In genomic region chr11:130916910-130917309, GRCh38 we compare ENCODE assay signal across 8 cellular contexts. TPM values are rescaled to one million over a fixed set of nuclear protein-coding genes. Genes with fewer than 3 reads are reported as not detected.
A peak's percentile ranks its signal among the peaks of the same experiment; 100 is the strongest.
DNase-seq lines count a peak whose midpoint lies in the region; ATAC-seq and TF ChIP-seq lines count a peak whose summit lies in the region.

No MANE protein-coding gene starts in this region.

- DNase-seq in BJ (ENCODE audit: low read depth): no peak
- DNase-seq in Karpas-422: no peak
- no peak for DNase-seq in natural killer cell treated with Interleukin-12 subunit alpha and Interleukin-12 subunit beta and Interleukin-15 and Interleukin-18, amount 100 ng/mL, for 72 hours (ENCODE audit: low spot score)
- no peak for DNase-seq in left colon
- no peak for DNase-seq in NCI-H1417 (lab: John Stamatoyannopoulos, UW)
- DNase-seq in occipital lobe (lab: John Stamatoyannopoulos, UW): no peak

- no peaks in the 10 kb centered on the region for H3K9me2 ChIP-seq in Karpas-422 (replicated peaks; ENCODE audit: insufficient read depth, low read length)

- H3K4me3 Mint-ChIP-seq in natural killer cell treated with Interleukin-12 subunit alpha and Interleukin-12 subunit beta and Interleukin-15 and Interleukin-18, amount 100 ng/mL, for 72 hours: peak overlapping the region; percentile 84

- H2AFZ ChIP-seq in Karpas-422 (ENCODE audit: low read length): peak overlapping the region; percentile 62; the same call in 1 of the 2 replicates

- H3K4me1 ChIP-seq in Karpas-422 (ENCODE audit: low read length): peaks cover 14% of the 10 kb centered on the region

- H3K27ac ChIP-seq in Karpas-422 (ENCODE audit: low read length) (no peak overlapping the region), cingulate gyrus (ENCODE audit: low read depth, low read length) (peak overlapping the region; percentile 61)

- intact Hi-C loops in left colon (cut with DNase I, micrococcal nuclease): no loop called here

- peaks cover 13 to 20% of the 10 kb centered on the region in 2 donors for H3K4me1 Mint-ChIP-seq in natural killer cell treated with Interleukin-12 subunit alpha and Interleukin-12 subunit beta and Interleukin-15 and Interleukin-18, amount 100 ng/mL, for 72 hours (ENCODE audit: low read depth in 2 of 2)

- H3K9me3 Mint-ChIP-seq in natural killer cell treated with Interleukin-12 subunit alpha and Interleukin-12 subunit beta and Interleukin-15 and Interleukin-18, amount 100 ng/mL, for 72 hours: no peaks in the 10 kb centered on the region

- 0 out of 2 replicates have a peak, but pooled peaks cover 2% of the 10 kb centered on the region for H3K27me3 ChIP-seq in BJ (ENCODE audit: control insufficient read depth, insufficient read depth, low read length)
- no peaks in the 10 kb centered on the region for H3K27me3 ChIP-seq in Karpas-422 (ENCODE audit: low read length)

- H4K20me1 ChIP-seq in Karpas-422 (ENCODE audit: insufficient read depth, low read depth, low read length): no peaks in the 10 kb centered on the region

- POLR2A ChIA-PET in BJ (lab: Charles Lee): no interaction called here

- H3K4me2 ChIP-seq in Karpas-422 (ENCODE audit: low read depth, low read length, poor library complexity, severe bottlenecking): peak overlapping the region; percentile 78

- TF ChIP-seq CTCF in BJ (IDR thresholded peaks at IDR 0.05; ENCODE audit: insufficient read depth, low read depth, low read length): no peak

- peaks cover 34% of the 10 kb centered on the region for H3K79me2 ChIP-seq in Karpas-422 (ENCODE audit: low read length)

- H3K9me3 ChIP-seq in Karpas-422 (ENCODE audit: low read length): no peaks in the 10 kb centered on the region

- no peak for ATAC-seq in natural killer cell treated with Interleukin-12 subunit alpha and Interleukin-12 subunit beta and Interleukin-15 and Interleukin-18, amount 100 ng/mL, for 72 hours
- ATAC-seq in left colon (no peak), HG02642 (IDR thresholded peaks at IDR 0.05; ENCODE audit: poor library complexity, unreplicated experiment) (no peak)

- H3K9ac ChIP-seq in Karpas-422 (ENCODE audit: low read length): peak overlapping the region; percentile 61

- peak overlapping the region; percentile 43 for H3K4me3 ChIP-seq in BJ (ENCODE audit: low read depth, low read length)
- H3K4me3 ChIP-seq in Karpas-422 (ENCODE audit: low read length): peak overlapping the region; percentile 80

- peaks cover 15 to 27% of the 10 kb centered on the region in 2 donors for H3K27me3 Mint-ChIP-seq in natural killer cell treated with Interleukin-12 subunit alpha and Interleukin-12 subunit beta and Interleukin-15 and Interleukin-18, amount 100 ng/mL, for 72 hours

- peaks cover 2% of the 10 kb centered on the region; the same call in 1 of the 2 replicates for H3K36me3 ChIP-seq in BJ (ENCODE audit: control insufficient read depth, insufficient read depth, low read length)
- H3K36me3 ChIP-seq in Karpas-422 (ENCODE audit: insufficient read depth, low read length): no peaks in the 10 kb centered on the region

- peaks cover 15% of the 10 kb centered on the region for H3K36me3 Mint-ChIP-seq in natural killer cell treated with Interleukin-12 subunit alpha and Interleukin-12 subunit beta and Interleukin-15 and Interleukin-18, amount 100 ng/mL, for 72 hours

- CTCF ChIA-PET in BJ (lab: Yijun Ruan, JAX): interaction anchor here (0.6 to 5.3 kb wide), 27 partner anchors 9 to 1185 kb away, joined by 3 to 34 read pairs (median 4); no protein-coding TSS in a partner anchor

- H3K27ac Mint-ChIP-seq in natural killer cell treated with Interleukin-12 subunit alpha and Interleukin-12 subunit beta and Interleukin-15 and Interleukin-18, amount 100 ng/mL, for 72 hours: peak overlapping the region; percentile 64 to 66

RNA-seq across cellular contexts. Expression of gene SNX19, which starts 0.6 kb away (rescaled TPM):
- 85.4 and 99.9 TPM in 2 replicates for polyA plus RNA-seq in BJ (2011; rRNA removed)
- polyA minus RNA-seq in BJ (2011; rRNA and poly(A)+ RNA removed): 138 and 172 TPM in 2 replicates
- total RNA-seq in Karpas-422 (2014; rRNA removed; shearing (Covaris generic); ENCODE audit: low replicate concordance): 23.2 and 30.7 TPM in 2 replicates
- total RNA-seq in natural killer cell treated with Interleukin-12 subunit alpha and Interleukin-12 subunit beta and Interleukin-15 and Interleukin-18, amount 100 ng/mL, for 72 hours: 10 to 100 TPM; 62.2 to 68.8 TPM
- total RNA-seq in left colon (10 to 100 TPM; 59.0 to 60.6 TPM), occipital lobe (46.5 TPM)
